In the genomic region with DNA sequence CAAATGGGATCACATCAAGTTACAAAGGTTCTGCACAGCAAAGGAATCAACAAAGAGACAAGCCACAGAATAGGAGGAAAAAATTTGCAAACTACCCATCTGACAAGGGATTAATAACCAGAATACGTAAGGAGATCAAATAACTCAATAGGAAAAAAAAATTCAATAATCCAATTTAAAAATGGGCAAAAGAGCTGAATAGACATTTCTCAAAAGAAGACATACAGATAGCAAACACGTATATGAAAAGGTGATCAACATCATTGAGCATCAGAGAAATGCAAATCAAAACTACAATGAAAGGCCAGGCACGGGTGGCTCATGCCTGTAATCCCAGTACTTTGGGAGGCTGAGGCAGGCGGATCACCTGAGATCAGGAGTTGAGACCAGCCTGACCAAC, we compare ENCODE assay signal across 2 cellular contexts.
TF ChIP-seq lines count a peak whose summit lies in the region.

No MANE protein-coding gene starts in this region.

TF ChIP-seq in A549, 52 proteins besides CTCF, POLR2A, EP300 and RAD21:
- TF ChIP-seq BHLHE40 (IDR thresholded peaks at IDR 0.05; ENCODE audit: low read depth, low read length) (no peak), MAFK (IDR thresholded peaks at IDR 0.05; ENCODE audit: partially characterized antibody) (peak; percentile 89)

TF ChIP-seq in IMR-90, 13 proteins besides CTCF, POLR2A, EP300 and RAD21:
- TF ChIP-seq SMC3 (IDR thresholded peaks at IDR 0.05; ENCODE audit: low read depth, low read length) (no peak), MAFK (IDR thresholded peaks at IDR 0.05; ENCODE audit: low read depth, low read length) (peak; percentile 53; the same call in 1 of the 2 replicates)
- TF ChIP-seq, protein P1, sequence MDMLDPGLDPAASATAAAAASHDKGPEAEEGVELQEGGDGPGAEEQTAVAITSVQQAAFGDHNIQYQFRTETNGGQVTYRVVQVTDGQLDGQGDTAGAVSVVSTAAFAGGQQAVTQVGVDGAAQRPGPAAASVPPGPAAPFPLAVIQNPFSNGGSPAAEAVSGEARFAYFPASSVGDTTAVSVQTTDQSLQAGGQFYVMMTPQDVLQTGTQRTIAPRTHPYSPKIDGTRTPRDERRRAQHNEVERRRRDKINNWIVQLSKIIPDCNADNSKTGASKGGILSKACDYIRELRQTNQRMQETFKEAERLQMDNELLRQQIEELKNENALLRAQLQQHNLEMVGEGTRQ (IDR thresholded peaks at IDR 0.05; ENCODE audit: low read depth, low read length) = no peak
